ENCODE assay signal across 22 cellular contexts in genomic region chr11:85180528-85180927, GRCh38.
"Had no signal": no experiment of that assay in that cellular context is flagged by ENCODE, and none has a peak within 500 bp of the region (broad histone marks: within the 10 kb centered on the region; RNA-seq: fewer than 3 reads in every experiment).

No MANE protein-coding gene starts in this region.

- H3K36me3 ChIP-seq: gastrocnemius medialis, heart right ventricle, right lobe of liver, tibial nerve, upper lobe of right lung had no signal

- H3K79me2 ChIP-seq: parathyroid adenoma had no signal

- H2AFZ ChIP-seq: parathyroid adenoma had no signal

- H3K9me3 ChIP-seq: gastrocnemius medialis, right lobe of liver, testis, upper lobe of right lung had no signal

- H3K9ac ChIP-seq: parathyroid adenoma had no signal

- H3K4me3 Mint-ChIP-seq: nephron; stimulated activated naive B cell treated with anti-CD40 and anti-IgM and Interleukin-4, amounts not matched to agents 10 μg/mL and 1 μg/mL and 100 μg/mL, for 72 hours; stimulated activated naive CD8-positive, alpha-beta T cell treated with anti-CD3 and anti-CD28 coated beads, Interleukin-15, amount 100 ng/mL, for 72 hours had no signal

- H3K4me1 ChIP-seq: gastrocnemius medialis, heart right ventricle, parathyroid adenoma, psoas muscle, right lobe of liver, testis, upper lobe of right lung had no signal

- FAIRE-seq: islet of Langerhans had no signal

- H3K27ac ChIP-seq: dorsolateral prefrontal cortex, gastrocnemius medialis, heart right ventricle, parathyroid adenoma, psoas muscle, right lobe of liver, testis, tibial nerve, upper lobe of right lung had no signal

- H3K27ac Mint-ChIP-seq: naive B cell; nephron; stimulated activated naive B cell treated with anti-CD40 and anti-IgM and Interleukin-4, amounts not matched to agents 10 μg/mL and 1 μg/mL and 100 μg/mL, for 72 hours; stimulated activated naive CD8-positive, alpha-beta T cell treated with anti-CD3 and anti-CD28 coated beads, Interleukin-15, amount 100 ng/mL, for 72 hours had no signal

- H3K4me1 Mint-ChIP-seq: stimulated activated naive B cell treated with anti-CD40 and anti-IgM and Interleukin-4, amounts not matched to agents 10 μg/mL and 1 μg/mL and 100 μg/mL, for 72 hours; stimulated activated naive CD8-positive, alpha-beta T cell treated with anti-CD3 and anti-CD28 coated beads, Interleukin-15, amount 100 ng/mL, for 72 hours had no signal

- H3K27me3 ChIP-seq: dorsolateral prefrontal cortex, gastrocnemius medialis, heart right ventricle, right lobe of liver, testis, tibial nerve, upper lobe of right lung had no signal

- ATAC-seq: gastrocnemius medialis; heart right ventricle; psoas muscle; right lobe of liver; stimulated activated naive B cell treated with anti-CD40 and anti-IgM and Interleukin-4, amounts not matched to agents 10 μg/mL and 1 μg/mL and 100 μg/mL, for 72 hours; stimulated activated naive CD8-positive, alpha-beta T cell treated with anti-CD3 and anti-CD28 coated beads, Interleukin-15, amount 100 ng/mL, for 72 hours; upper lobe of right lung had no signal

- DNase-seq: cortex of kidney; dorsolateral prefrontal cortex; effector CD8-positive, alpha-beta T cell; gastrocnemius medialis; heart right ventricle; hypothalamus; kidney glomerular epithelial cell; mesendoderm; naive B cell; occipital lobe; psoas muscle; retina; right lobe of liver; stimulated activated CD4-positive, alpha-beta T cell treated with anti-CD3 and anti-CD28 coated beads, Interleukin-4, amount 100 ng/mL, for 1 hour; stimulated activated naive B cell treated with anti-CD40 and anti-IgM and Interleukin-4, amounts not matched to agents 10 μg/mL and 1 μg/mL and 100 μg/mL, for 72 hours; stimulated activated naive CD8-positive, alpha-beta T cell treated with anti-CD3 and anti-CD28 coated beads, Interleukin-15, amount 100 ng/mL, for 72 hours; testis; upper lobe of right lung had no signal

- H3K36me3 Mint-ChIP-seq: naive B cell; stimulated activated naive B cell treated with anti-CD40 and anti-IgM and Interleukin-4, amounts not matched to agents 10 μg/mL and 1 μg/mL and 100 μg/mL, for 72 hours had no signal

- H3K4me3 ChIP-seq: dorsolateral prefrontal cortex, gastrocnemius medialis, heart right ventricle, psoas muscle, right lobe of liver, testis, tibial nerve, upper lobe of right lung had no signal

- H3K27me3 Mint-ChIP-seq: naive B cell; stimulated activated naive B cell treated with anti-CD40 and anti-IgM and Interleukin-4, amounts not matched to agents 10 μg/mL and 1 μg/mL and 100 μg/mL, for 72 hours; stimulated activated naive CD8-positive, alpha-beta T cell treated with anti-CD3 and anti-CD28 coated beads, Interleukin-15, amount 100 ng/mL, for 72 hours had no signal
